13 cellular contexts compared by ENCODE assay signal in the genomic region with DNA sequence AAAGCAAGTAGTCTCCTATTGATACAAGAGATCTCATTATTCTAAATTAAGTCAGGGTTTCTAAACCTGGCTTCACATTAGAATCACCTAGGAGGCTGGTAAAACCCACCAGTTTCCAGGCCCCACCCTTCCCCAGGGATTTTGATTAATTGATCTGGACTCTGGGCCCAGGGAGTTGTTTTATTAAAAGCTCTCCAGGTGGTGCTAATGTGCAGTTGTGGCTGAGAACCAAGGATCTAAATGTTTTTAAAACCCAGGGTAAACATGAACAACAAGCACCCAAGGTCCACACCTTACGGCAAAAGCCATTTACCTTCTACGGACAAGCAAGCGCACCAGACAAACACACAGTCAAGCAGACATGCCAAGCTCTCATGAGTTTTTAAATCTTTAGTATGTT.
DNase-seq lines count a peak whose midpoint lies in the region; ATAC-seq and TF ChIP-seq lines count a peak whose summit lies in the region.
"Had no signal": no experiment of that assay in that cellular context is flagged by ENCODE, and none has a peak within 500 bp of the region (broad histone marks: within the 10 kb centered on the region; RNA-seq: fewer than 3 reads in every experiment).

No MANE protein-coding gene starts in this region.

- TF ChIP-seq CTCF in foreskin keratinocyte (conservative IDR thresholded peaks at IDR 0.05), result peak; percentile 20
- TF ChIP-seq CTCF in transverse colon (IDR thresholded peaks at IDR 0.05), result peak in 1 of 5 experiments; percentile 11
- no peak for TF ChIP-seq CTCF in ovary (IDR thresholded peaks at IDR 0.05)

- H3K27ac ChIP-seq in foreskin keratinocyte (no peak overlapping the region), transverse colon (peak overlapping the region; percentile 55 to 68 (median 62)), ovary (no peak overlapping the region)
- H3K27ac ChIP-seq: gastroesophageal sphincter had no signal

- H3K9me3 ChIP-seq in transverse colon, result no peaks in the 10 kb centered on the region
- no peaks in the 10 kb centered on the region for H3K9me3 ChIP-seq in ovary
- H3K9me3 ChIP-seq: gastroesophageal sphincter had no signal

- ATAC-seq in foreskin keratinocyte, result no peak
- ATAC-seq: gastroesophageal sphincter had no signal

- TF ChIP-seq POLR2A in transverse colon (IDR thresholded peaks at IDR 0.05) (no peak), ovary (IDR thresholded peaks at IDR 0.05) (no peak)

- in situ Hi-C loops in transverse colon (cut with MboI; ENCODE audit: low pct_ligation_motif_present in 1 of 4, low pct_unique_long_range_greater_than_20kb in 1 of 4, low sequenced_read_pairs in 3 of 4), result no loop called here

- DNase-seq in NCI-H82 (lab: John Stamatoyannopoulos, UW) (peak; percentile 52), NCI-H82 treated with DMSO at 0.1 percent for 48 hours (lab: John Stamatoyannopoulos, UW; ENCODE audit: unreplicated experiment) (no peak), NCI-H69 (lab: John Stamatoyannopoulos, UW) (peak; percentile 76), foreskin keratinocyte (no peak), transverse colon (no peak), NCI-H2196 (lab: John Stamatoyannopoulos, UW; ENCODE audit: unreplicated experiment) (no peak), ovary (no peak)
- no peak for DNase-seq in NK-92 treated with Interleukin-12 subunit alpha and Interleukin-12 subunit beta, amount 100 ng/mL, for 24 hours (lab: John Stamatoyannopoulos, UW)
- DNase-seq: activated CD4-positive, alpha-beta T cell treated with anti-CD3 and anti-CD28 coated beads, Interleukin-2, amount 50 U/mL, for 48 hours; MM.1S; posterior cingulate gyrus; stimulated activated CD4-positive, alpha-beta T cell treated with anti-CD3 and anti-CD28 coated beads, Interleukin-15, amount 100 ng/mL, for 24 hours had no signal

- H3K4me3 ChIP-seq in transverse colon (no peak overlapping the region), ovary (no peak overlapping the region)
- H3K4me3 ChIP-seq: gastroesophageal sphincter had no signal

- H3K27me3 ChIP-seq in foreskin keratinocyte, result no peaks in the 10 kb centered on the region
- no peaks in the 10 kb centered on the region for H3K27me3 ChIP-seq in transverse colon
- no peaks in the 10 kb centered on the region for H3K27me3 ChIP-seq in ovary
- H3K27me3 ChIP-seq: gastroesophageal sphincter had no signal

- WGBS in transverse colon (ENCODE audit: low coverage in 1 of 2), 2 donors, result 66 to 77% methylated on average over 3 of the region's 3 CpGs
- 95 to 98% (median 97%) methylated on average over 3 of the region's 3 CpGs for WGBS in ovary, 3 donors

- H3K36me3 ChIP-seq in transverse colon (no peaks in the 10 kb centered on the region), ovary (no peaks in the 10 kb centered on the region)

- H3K4me1 ChIP-seq in foreskin keratinocyte, result peaks cover 13% of the 10 kb centered on the region
- H3K4me1 ChIP-seq in transverse colon, result peaks cover 0 to 29% (median 16%) of the 10 kb centered on the region in 4 donors
- H3K4me1 ChIP-seq in ovary (ENCODE audit: insufficient read depth), result no peaks in the 10 kb centered on the region

- TF ChIP-seq EP300 in transverse colon (IDR thresholded peaks at IDR 0.05; ENCODE audit: low read depth) (no peak), ovary (IDR thresholded peaks at IDR 0.05) (no peak)

- intact Hi-C loops in transverse colon (cut with DNase I; ENCODE audit: low total_unique reads) (no loop called here), ovary (cut with DNase I) (no loop called here)

Comparison
In these comparisons a context has a peak if more than half of its experiments do, and no peak if none do; other contexts are left out.
1. DNase-seq: peak in NCI-H82 (single experiment) and NCI-H69 (single experiment); none in NCI-H82 treated with DMSO at 0.1 percent for 48 hours (single experiment), foreskin keratinocyte (0 of 2), transverse colon (single experiment), NK-92 treated with Interleukin-12 subunit alpha and Interleukin-12 subunit beta, amount 100 ng/mL, for 24 hours (single experiment), NCI-H2196 (single experiment) and ovary (0 of 5).
2. H3K27ac ChIP-seq: peak in transverse colon (4 of 4); none in foreskin keratinocyte (single experiment) and ovary (0 of 2).